8 cellular contexts compared by ENCODE assay signal in the genomic region with DNA sequence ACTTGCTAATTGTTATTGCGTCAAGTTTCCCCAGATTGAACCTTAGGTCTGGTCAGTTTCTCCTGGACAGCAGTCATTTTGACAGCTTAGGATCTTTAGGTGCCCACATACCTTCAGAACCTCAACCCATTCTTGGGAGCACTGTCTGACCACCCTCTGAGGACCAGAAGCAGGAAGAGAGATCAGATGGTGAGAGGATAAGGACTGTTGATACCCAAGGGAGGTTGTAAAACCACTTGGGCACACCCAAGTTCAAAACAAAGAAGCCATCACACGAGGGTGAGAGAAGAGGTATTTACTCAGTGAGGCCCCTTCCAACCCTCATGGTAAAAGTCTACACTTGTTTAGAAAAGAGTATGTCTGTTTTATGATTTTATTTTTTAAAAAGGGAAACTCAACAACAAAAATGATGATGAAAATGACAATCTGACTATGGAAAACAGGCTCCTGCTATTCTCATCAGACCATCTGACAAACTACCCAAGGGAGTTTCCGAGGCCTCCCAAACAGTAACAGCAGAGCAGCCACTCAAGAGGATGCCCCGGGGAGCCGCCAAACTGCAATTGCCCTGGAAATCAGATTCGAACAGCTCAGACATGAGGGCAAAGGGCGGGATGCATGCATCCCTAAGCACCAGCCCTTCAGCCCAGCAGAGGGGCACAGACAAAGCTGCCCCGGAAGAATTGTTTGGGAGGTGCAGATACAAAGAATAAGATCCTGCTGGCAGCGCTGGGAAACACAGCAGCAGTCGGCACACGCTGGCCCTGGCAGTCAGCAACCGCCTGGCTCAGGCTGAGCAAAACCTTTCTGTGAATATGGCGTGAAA.
DNase-seq lines count a peak whose midpoint lies in the region; ATAC-seq lines count a peak whose summit lies in the region.

No MANE protein-coding gene starts in this region.

- DNase-seq in NCI-H128 (lab: John Stamatoyannopoulos, UW; ENCODE audit: unreplicated experiment) (peak; percentile 7), dermis blood vessel endothelial cell (peak; percentile 59), posterior cingulate gyrus (peak in 7 of 10 donors; percentile 6 to 85 (median 21)), HCEC 1CT (no peak), GM03348 (ENCODE audit: low spot score) (no peak), HUDEP-2 (lab: John Stamatoyannopoulos, UW; ENCODE audit: unreplicated experiment in 76 of 76) (no peak)

- peak; percentile 28 for ATAC-seq in GM18909 (IDR thresholded peaks at IDR 0.05; ENCODE audit: poor library complexity, unreplicated experiment)
- ATAC-seq in GM18520 (IDR thresholded peaks at IDR 0.05; ENCODE audit: unreplicated experiment): no peak

- intact Hi-C loops in posterior cingulate gyrus (cut with DNase I): no loop called here

Comparison
In these comparisons a context has a peak if more than half of its experiments do, and no peak if none do; other contexts are left out.
1. DNase-seq: peak in NCI-H128 (single experiment), dermis blood vessel endothelial cell (single experiment) and posterior cingulate gyrus (7 of 10); none in HCEC 1CT (single experiment), GM03348 (single experiment) and HUDEP-2 (0 of 76).